ENCODE assay signal across 17 cellular contexts in the genomic region with DNA sequence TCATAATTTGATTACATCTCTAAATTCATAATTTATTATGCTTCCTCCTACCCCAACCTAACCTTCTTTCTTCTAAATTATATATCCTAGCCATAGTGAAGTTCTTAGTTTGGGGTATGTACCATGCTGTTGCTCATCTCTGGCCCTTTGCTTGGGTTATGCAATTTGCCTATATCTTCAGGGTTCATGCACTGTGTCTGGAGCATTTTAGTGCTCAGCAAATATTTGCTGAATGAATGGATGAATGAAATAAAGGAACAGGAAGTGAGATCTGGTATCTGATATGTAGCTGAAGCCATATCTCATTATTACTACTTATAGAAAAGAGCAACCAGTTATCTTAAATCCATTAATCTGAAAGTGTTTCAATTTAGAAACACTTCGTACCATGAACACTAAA.
DNase-seq lines count a peak whose midpoint lies in the region; ATAC-seq, FAIRE-seq and TF ChIP-seq lines count a peak whose summit lies in the region.
"Had no signal": no experiment of that assay in that cellular context is flagged by ENCODE, and none has a peak within 500 bp of the region (broad histone marks: within the 10 kb centered on the region; RNA-seq: fewer than 3 reads in every experiment).

No MANE protein-coding gene starts in this region.

- ATAC-seq in lower lobe of right lung = no peak
- ATAC-seq in effector memory CD8-positive, alpha-beta T cell (replicated peaks) = no peak
- ATAC-seq: activated CD4-positive, CD25-positive, alpha-beta regulatory T cell treated with anti-CD3 and anti-CD28 coated beads, Interleukin-2, amount 50 U/mL, for 24 hours; activated T-cell treated with anti-CD3 and anti-CD28 coated beads, Interleukin-2, amount 50 U/mL, for 4 hours had no signal

- H3K9ac ChIP-seq in mammary epithelial cell (ENCODE audit: insufficient read depth, low read length) (no peak overlapping the region), endothelial cell of umbilical vein (replicated peaks; ENCODE audit: extremely low read depth, insufficient read depth, low read length) (no peak overlapping the region)

- no peaks in the 10 kb centered on the region for H3K4me1 Mint-ChIP-seq in MCF 10A (ENCODE audit: insufficient read depth, unreplicated experiment)
- no peaks in the 10 kb centered on the region for H3K4me1 Mint-ChIP-seq in effector memory CD8-positive, alpha-beta T cell (ENCODE audit: low read depth in 2 of 2)
- H3K4me1 Mint-ChIP-seq: activated naive CD4-positive, alpha-beta T cell treated with anti-CD3 and anti-CD28 coated beads, Interleukin-2, amount 50 U/mL, for 24 hours had no signal

- H2AFZ ChIP-seq in mammary epithelial cell (ENCODE audit: low read depth, low read length) (no peak overlapping the region), endothelial cell of umbilical vein (ENCODE audit: low read depth, low read length) (no peak overlapping the region)
- H2AFZ ChIP-seq: PC-9 had no signal

- H3K36me3 ChIP-seq in mammary epithelial cell (ENCODE audit: insufficient read depth, low read length) = peaks cover 10% of the 10 kb centered on the region
- H3K36me3 ChIP-seq in endothelial cell of umbilical vein (ENCODE audit: control insufficient read depth in 2 of 2, extremely low read depth in 1 of 2, insufficient read depth in 2 of 2, low read length in 2 of 2) = no peaks in the 10 kb centered on the region
- peaks cover 3% of the 10 kb centered on the region for H3K36me3 ChIP-seq in lower lobe of right lung

- H3K27me3 Mint-ChIP-seq in MCF 10A (ENCODE audit: insufficient read depth, unreplicated experiment) = no peaks in the 10 kb centered on the region
- H3K27me3 Mint-ChIP-seq in effector memory CD8-positive, alpha-beta T cell = no peaks in the 10 kb centered on the region
- H3K27me3 Mint-ChIP-seq: activated naive CD4-positive, alpha-beta T cell treated with anti-CD3 and anti-CD28 coated beads, Interleukin-2, amount 50 U/mL, for 24 hours; dendritic cell treated with granulocyte-macrophage colony-stimulating factor and Interleukin-4, amounts not matched to agents 40 ng/mL and 50 ng/mL, for 4 days had no signal

- no peak overlapping the region for H3K27ac Mint-ChIP-seq in MCF 10A (ENCODE audit: low read depth, unreplicated experiment)
- no peak overlapping the region for H3K27ac Mint-ChIP-seq in effector memory CD8-positive, alpha-beta T cell
- H3K27ac Mint-ChIP-seq: activated naive CD4-positive, alpha-beta T cell treated with anti-CD3 and anti-CD28 coated beads, Interleukin-2, amount 50 U/mL, for 24 hours; dendritic cell treated with granulocyte-macrophage colony-stimulating factor and Interleukin-4, amounts not matched to agents 40 ng/mL and 50 ng/mL, for 4 days had no signal

- no peaks in the 10 kb centered on the region for H3K9me3 ChIP-seq in mammary epithelial cell (replicated peaks; ENCODE audit: insufficient read depth, low read length)
- H3K9me3 ChIP-seq in endothelial cell of umbilical vein (replicated peaks; ENCODE audit: control insufficient read depth, insufficient read depth, low read length) = no peaks in the 10 kb centered on the region
- no peaks in the 10 kb centered on the region for H3K9me3 ChIP-seq in lower lobe of right lung
- H3K9me3 ChIP-seq: left ventricle myocardium inferior had no signal

- no peak overlapping the region for H3K4me2 ChIP-seq in mammary epithelial cell (ENCODE audit: insufficient read depth, low read depth, low read length)
- peak overlapping the region; percentile 24 for H3K4me2 ChIP-seq in endothelial cell of umbilical vein (ENCODE audit: insufficient read depth, low read length)
- H3K4me2 ChIP-seq: PC-9 had no signal

- CTCF ChIA-PET in mammary epithelial cell (lab: Charles Lee; ENCODE audit: low non-redundant PET) (interaction anchor here (0.7 kb wide), 1 partner anchor 167 kb away, joined by 6 read pairs; no protein-coding TSS in a partner anchor), MCF 10A (lab: Yijun Ruan, JAX) (interaction anchor here (0.6 to 1.0 kb wide), 3 partner anchors 144 to 999 kb away, joined by 3 to 4 read pairs (median 3); no protein-coding TSS in a partner anchor), endothelial cell of umbilical vein (lab: Charles Lee) (no interaction called here)

- WGBS in mammary epithelial cell (ENCODE audit: low coverage, missing lambda C conversion rate) = 94% methylated on average over 1 of the region's 1 CpG

- intact Hi-C loops in mammary epithelial cell (cut with micrococcal nuclease) = no loop called here
- intact Hi-C loops in MCF 10A (cut with micrococcal nuclease) = no loop called here
- intact Hi-C loops in endothelial cell of umbilical vein (cut with micrococcal nuclease) = no loop called here
- intact Hi-C loops in lower lobe of right lung (cut with DNase I) = no loop called here

- H3K4me3 ChIP-seq in mammary epithelial cell (replicated peaks in 1 of 3; ENCODE audit: insufficient read depth in 1 of 3, low read depth in 2 of 3, low read length in 3 of 3) (no peak overlapping the region), endothelial cell of umbilical vein (replicated peaks in 1 of 3; ENCODE audit: insufficient read depth in 1 of 3, low read depth in 1 of 3, low read length in 3 of 3) (no peak overlapping the region), lower lobe of right lung (no peak overlapping the region)
- H3K4me3 ChIP-seq: left ventricle myocardium inferior, PC-9 had no signal

- no peak for TF ChIP-seq POLR2A in endothelial cell of umbilical vein (IDR thresholded peaks at IDR 0.05; ENCODE audit: low read depth, low read length)

- POLR2A ChIA-PET in MCF 10A (lab: Yijun Ruan, JAX) = interaction anchor here (0.7 to 1.2 kb wide), 5 partner anchors 16 to 248 kb away, joined by 3 read pairs; partner anchors contain the start of genes GPATCH2 and SPATA17
- POLR2A ChIA-PET in endothelial cell of umbilical vein (lab: Charles Lee) = no interaction called here

- BruUV-seq in mammary epithelial cell (replicated peaks; lab: Mats Ljungman, UMichigan) (no TSS peak), MCF 10A (replicated peaks; lab: Mats Ljungman, UMichigan) (no TSS peak), endothelial cell of umbilical vein (replicated peaks; lab: Mats Ljungman, UMichigan) (no TSS peak)

- H4K20me1 ChIP-seq in mammary epithelial cell (ENCODE audit: insufficient read depth, low read length) (no peaks in the 10 kb centered on the region), endothelial cell of umbilical vein (replicated peaks; ENCODE audit: control insufficient read depth, extremely low read depth, insufficient read depth, low read length) (no peaks in the 10 kb centered on the region)

- dilution Hi-C loops in mammary epithelial cell (cut with HindIII; ENCODE audit: low sequenced_read_pairs) (no loop called here), endothelial cell of umbilical vein (cut with MboI; ENCODE audit: extremely low pct_ligation_motif_present, low sequenced_read_pairs) (no loop called here)

- FAIRE-seq in endothelial cell of umbilical vein (lab: Jason Lieb, UNC) = no peak

- H3K4me3 Mint-ChIP-seq in MCF 10A (ENCODE audit: unreplicated experiment) = no peak overlapping the region
- no peak overlapping the region for H3K4me3 Mint-ChIP-seq in effector memory CD8-positive, alpha-beta T cell
- H3K4me3 Mint-ChIP-seq: activated naive CD4-positive, alpha-beta T cell treated with anti-CD3 and anti-CD28 coated beads, Interleukin-2, amount 50 U/mL, for 24 hours; activated T-cell treated with anti-CD3 and anti-CD28 coated beads, Interleukin-2, amount 50 U/mL, for 4 hours; dendritic cell treated with granulocyte-macrophage colony-stimulating factor and Interleukin-4, amounts not matched to agents 40 ng/mL and 50 ng/mL, for 4 days had no signal

- H3K27ac ChIP-seq in mammary epithelial cell (ENCODE audit: insufficient read depth, low read depth, low read length) (no peak overlapping the region), endothelial cell of umbilical vein (ENCODE audit: insufficient read depth, low read depth, low read length) (no peak overlapping the region), lower lobe of right lung (no peak overlapping the region)
- H3K27ac ChIP-seq: C4-2B, left ventricle myocardium inferior, PC-9 had no signal

- H3K9me3 Mint-ChIP-seq in MCF 10A (ENCODE audit: unreplicated experiment) = no peaks in the 10 kb centered on the region
- H3K9me3 Mint-ChIP-seq in effector memory CD8-positive, alpha-beta T cell = no peaks in the 10 kb centered on the region
- H3K9me3 Mint-ChIP-seq: activated naive CD4-positive, alpha-beta T cell treated with anti-CD3 and anti-CD28 coated beads, Interleukin-2, amount 50 U/mL, for 24 hours; activated T-cell treated with anti-CD3 and anti-CD28 coated beads, Interleukin-2, amount 50 U/mL, for 4 hours; dendritic cell treated with granulocyte-macrophage colony-stimulating factor and Interleukin-4, amounts not matched to agents 40 ng/mL and 50 ng/mL, for 4 days had no signal

- H3K9me1 ChIP-seq in endothelial cell of umbilical vein (replicated peaks; ENCODE audit: control insufficient read depth, extremely low read depth, insufficient read depth, low read length) = no peaks in the 10 kb centered on the region

- TF ChIP-seq CTCF in mammary epithelial cell (conservative IDR thresholded peaks at IDR 0.05 in 1 of 2, IDR thresholded peaks at IDR 0.05 in 1 of 2; ENCODE audit: extremely low read depth in 1 of 2, insufficient read depth in 1 of 2, low read depth in 1 of 2, low read length in 2 of 2) (no peak), MCF 10A (IDR thresholded peaks at IDR 0.05; ENCODE audit: unreplicated experiment) (no peak), endothelial cell of umbilical vein (IDR thresholded peaks at IDR 0.05; ENCODE audit: extremely low read depth in 1 of 2, insufficient read depth in 1 of 2, low read depth in 1 of 2, low read length in 2 of 2) (no peak), lower lobe of right lung (IDR thresholded peaks at IDR 0.05) (no peak)

- in situ Hi-C loops in mammary epithelial cell (cut with MboI; ENCODE audit: low sequenced_read_pairs in 2 of 2) = no loop called here

- H3K36me3 Mint-ChIP-seq in MCF 10A (ENCODE audit: insufficient read depth, unreplicated experiment) = peaks cover 30% of the 10 kb centered on the region
- no peaks in the 10 kb centered on the region for H3K36me3 Mint-ChIP-seq in effector memory CD8-positive, alpha-beta T cell (ENCODE audit: insufficient read depth)

- DNase-seq in mammary epithelial cell (peak; percentile 33), MCF 10A (ENCODE audit: unreplicated experiment) (no peak), NCI-H226 (peak; percentile 11), endothelial cell of umbilical vein (ENCODE audit: low read depth, low spot score) (no peak), RKO (ENCODE audit: low spot score) (no peak), lower lobe of right lung (no peak)
- DNase-seq in NK-92 treated with Interleukin-12 subunit alpha and Interleukin-12 subunit beta, amount 100 ng/mL, for 24 hours (lab: John Stamatoyannopoulos, UW) = no peak
- DNase-seq in effector memory CD8-positive, alpha-beta T cell = no peak
- DNase-seq: ACHN; activated T-cell treated with anti-CD3 and anti-CD28 coated beads, Interleukin-2, amount 50 U/mL, for 4 hours; left ventricle myocardium inferior; NCI-H187 treated with DMSO at 0.1 percent for 48 hours; PC-9 had no signal

- no peaks in the 10 kb centered on the region for H3K27me3 ChIP-seq in mammary epithelial cell (ENCODE audit: insufficient read depth, low read length)
- no peaks in the 10 kb centered on the region for H3K27me3 ChIP-seq in endothelial cell of umbilical vein (ENCODE audit: control insufficient read depth in 2 of 2, insufficient read depth in 2 of 2, low read length in 2 of 2)
- H3K27me3 ChIP-seq in lower lobe of right lung (ENCODE audit: low read depth) = no peaks in the 10 kb centered on the region

- H3K79me2 ChIP-seq in mammary epithelial cell (ENCODE audit: insufficient read depth, low read length) (no peaks in the 10 kb centered on the region), endothelial cell of umbilical vein (ENCODE audit: control insufficient read depth, insufficient read depth, low read length) (no peaks in the 10 kb centered on the region)

- H3K4me1 ChIP-seq in mammary epithelial cell (ENCODE audit: insufficient read depth, low read length) (peaks cover 4% of the 10 kb centered on the region), endothelial cell of umbilical vein (ENCODE audit: control insufficient read depth, extremely low read depth, insufficient read depth, low read length) (peaks cover 5% of the 10 kb centered on the region), lower lobe of right lung (no peaks in the 10 kb centered on the region)
- H3K4me1 ChIP-seq: left ventricle myocardium inferior had no signal

Comparison
In these comparisons a context has a peak if more than half of its experiments do, and no peak if none do; other contexts are left out.
1. DNase-seq: peak in mammary epithelial cell (single experiment) and NCI-H226 (single experiment); none in MCF 10A (single experiment), endothelial cell of umbilical vein (single experiment), RKO (single experiment), NK-92 treated with Interleukin-12 subunit alpha and Interleukin-12 subunit beta, amount 100 ng/mL, for 24 hours (single experiment), lower lobe of right lung (single experiment) and effector memory CD8-positive, alpha-beta T cell (0 of 3).